Comparison of ENCODE assay signal across 8 cellular contexts in genomic region chr22:18000441-18001039, GRCh38. TPM values are rescaled to one million over a fixed set of nuclear protein-coding genes. Genes with fewer than 3 reads are reported as not detected.
DNase-seq lines count a peak whose midpoint lies in the region; ATAC-seq and TF ChIP-seq lines count a peak whose summit lies in the region.

No MANE protein-coding gene starts in this region.

- H3K4me3 ChIP-seq in GM23338 (peak overlapping the region; percentile 84), testis (peak overlapping the region; percentile 71 to 90)

- H3K4me1 Mint-ChIP-seq in GM23338 (peaks cover 10% of the 10 kb centered on the region), T-cell (peaks cover 39 to 63% (median 45%) of the 10 kb centered on the region in 3 donors), chondrocyte (ENCODE audit: low read depth) (peaks cover 38% of the 10 kb centered on the region)

- H2AFZ ChIP-seq in GM23338, result peak overlapping the region; percentile 66; the same call in 1 of the 2 replicates

- TF ChIP-seq CTCF in GM23338 (conservative IDR thresholded peaks at IDR 0.05; ENCODE audit: low read depth in 2 of 2) (no peak), chondrocyte (IDR thresholded peaks at IDR 0.05) (no peak), testis (IDR thresholded peaks at IDR 0.05) (no peak)

- peaks cover 8% of the 10 kb centered on the region; the same call in 1 of the 3 replicates for H3K9me3 Mint-ChIP-seq in GM23338
- no peaks in the 10 kb centered on the region for H3K9me3 Mint-ChIP-seq in T-cell
- H3K9me3 Mint-ChIP-seq in chondrocyte (ENCODE audit: low read depth), result no peaks in the 10 kb centered on the region

- intact Hi-C loops in testis (cut with DNase I; ENCODE audit: low total_unique reads), result no loop called here

- no peaks in the 10 kb centered on the region for H3K36me3 ChIP-seq in GM23338 (ENCODE audit: insufficient read depth)
- no peaks in the 10 kb centered on the region for H3K36me3 ChIP-seq in testis (ENCODE audit: low read depth, missing control alignments)

- TF ChIP-seq POLR2A in testis (IDR thresholded peaks at IDR 0.05), result no peak

- POLR2A ChIA-PET in T-cell (lab: Charles Lee), result no interaction called here

- H3K9me3 ChIP-seq in testis, result no peaks in the 10 kb centered on the region

- DNase-seq in GM23338 (ENCODE audit: low spot score) (peak; percentile 72), T-cell (peak in 19 of 34 experiments; percentile 4 to 37 (median 18)), chondrocyte (ENCODE audit: low spot score) (no peak), lung microvascular endothelial cell (ENCODE audit: low read depth in 2 of 2) (peak; percentile 37 to 45), testis (peak; percentile 36), NCI-H510A treated with DMSO at 0.1 percent for 48 hours (lab: John Stamatoyannopoulos, UW) (no peak), LoVo (ENCODE audit: low spot score) (no peak)
- DNase-seq in activated CD4-positive, CD25-positive, alpha-beta regulatory T cell (lab: John Stamatoyannopoulos, UW), result no peak

- H3K9me2 ChIP-seq in GM23338 (ENCODE audit: insufficient read depth), result no peaks in the 10 kb centered on the region; the same call in 1 of the 2 replicates

- H3K36me3 Mint-ChIP-seq in GM23338 (ENCODE audit: low read depth) (no peaks in the 10 kb centered on the region; the same call in 2 of the 3 replicates), T-cell (no peaks in the 10 kb centered on the region), chondrocyte (ENCODE audit: low read depth) (no peaks in the 10 kb centered on the region)

- H3K79me2 ChIP-seq in GM23338 (replicated peaks; ENCODE audit: insufficient read depth), result peaks cover 48% of the 10 kb centered on the region

- H3K27me3 Mint-ChIP-seq in GM23338 (ENCODE audit: insufficient read depth, low read depth, poor library complexity) (peaks cover 14% of the 10 kb centered on the region), T-cell (peaks cover 0 to 3% of the 10 kb centered on the region in 2 donors), chondrocyte (ENCODE audit: low read depth) (no peaks in the 10 kb centered on the region)

- CTCF ChIA-PET in T-cell (lab: Charles Lee), result interaction anchor here in 1 of 2 donors (1.1 to 1.4 kb wide), 2 partner anchors 75 to 172 kb away, joined by 3 to 4 read pairs; no protein-coding TSS in a partner anchor

- H3K27ac ChIP-seq in GM23338 (ENCODE audit: low read depth) (no peak overlapping the region), testis (peak overlapping the region; percentile 95 to 97)

- H3K27ac Mint-ChIP-seq in GM23338, result no peak overlapping the region
- peak overlapping the region; percentile 77 to 84 for H3K27ac Mint-ChIP-seq in T-cell
- no peak overlapping the region for H3K27ac Mint-ChIP-seq in chondrocyte (ENCODE audit: unreplicated experiment)

- 0 out of 2 replicates have a peak, but pooled peaks cover 4% of the 10 kb centered on the region for H3K27me3 ChIP-seq in GM23338 (ENCODE audit: insufficient read depth)
- H3K27me3 ChIP-seq in testis, result no peaks in the 10 kb centered on the region

- H4K20me1 ChIP-seq in GM23338 (replicated peaks; ENCODE audit: insufficient read depth), result peaks cover 16% of the 10 kb centered on the region; the same call in 1 of the 2 replicates

- H3K4me1 ChIP-seq in GM23338 (ENCODE audit: insufficient read depth) (peaks cover 10% of the 10 kb centered on the region), testis (peaks cover under 1% of the 10 kb centered on the region)

- 1 to 2% methylated on average over 11 to 44 of the region's 52 CpGs for WGBS in testis, 2 donors

- no peaks in the 10 kb centered on the region for H3F3A ChIP-seq in GM23338 (replicated peaks; ENCODE audit: low read depth)

- peak overlapping the region; percentile 97 for H3K4me2 ChIP-seq in GM23338

- peak; percentile 38 for ATAC-seq in GM23338
- peak in 3 of 4 experiments; percentile 6 to 19 (median 11) for ATAC-seq in T-cell (replicated peaks in 1 of 4)

- H3K4me3 Mint-ChIP-seq in GM23338, result peak overlapping the region; percentile 70
- peak overlapping the region; percentile 70 to 81 (median 74) for H3K4me3 Mint-ChIP-seq in T-cell
- peak overlapping the region; percentile 66 for H3K4me3 Mint-ChIP-seq in chondrocyte (ENCODE audit: unreplicated experiment)

TF ChIP-seq in GM23338, 12 proteins besides CTCF, POLR2A, EP300 and RAD21:
- no peak for TF ChIP-seq EZH2phosphoT487 (IDR thresholded peaks at IDR 0.05; ENCODE audit: unreplicated experiment)
- TF ChIP-seq, protein P1, sequence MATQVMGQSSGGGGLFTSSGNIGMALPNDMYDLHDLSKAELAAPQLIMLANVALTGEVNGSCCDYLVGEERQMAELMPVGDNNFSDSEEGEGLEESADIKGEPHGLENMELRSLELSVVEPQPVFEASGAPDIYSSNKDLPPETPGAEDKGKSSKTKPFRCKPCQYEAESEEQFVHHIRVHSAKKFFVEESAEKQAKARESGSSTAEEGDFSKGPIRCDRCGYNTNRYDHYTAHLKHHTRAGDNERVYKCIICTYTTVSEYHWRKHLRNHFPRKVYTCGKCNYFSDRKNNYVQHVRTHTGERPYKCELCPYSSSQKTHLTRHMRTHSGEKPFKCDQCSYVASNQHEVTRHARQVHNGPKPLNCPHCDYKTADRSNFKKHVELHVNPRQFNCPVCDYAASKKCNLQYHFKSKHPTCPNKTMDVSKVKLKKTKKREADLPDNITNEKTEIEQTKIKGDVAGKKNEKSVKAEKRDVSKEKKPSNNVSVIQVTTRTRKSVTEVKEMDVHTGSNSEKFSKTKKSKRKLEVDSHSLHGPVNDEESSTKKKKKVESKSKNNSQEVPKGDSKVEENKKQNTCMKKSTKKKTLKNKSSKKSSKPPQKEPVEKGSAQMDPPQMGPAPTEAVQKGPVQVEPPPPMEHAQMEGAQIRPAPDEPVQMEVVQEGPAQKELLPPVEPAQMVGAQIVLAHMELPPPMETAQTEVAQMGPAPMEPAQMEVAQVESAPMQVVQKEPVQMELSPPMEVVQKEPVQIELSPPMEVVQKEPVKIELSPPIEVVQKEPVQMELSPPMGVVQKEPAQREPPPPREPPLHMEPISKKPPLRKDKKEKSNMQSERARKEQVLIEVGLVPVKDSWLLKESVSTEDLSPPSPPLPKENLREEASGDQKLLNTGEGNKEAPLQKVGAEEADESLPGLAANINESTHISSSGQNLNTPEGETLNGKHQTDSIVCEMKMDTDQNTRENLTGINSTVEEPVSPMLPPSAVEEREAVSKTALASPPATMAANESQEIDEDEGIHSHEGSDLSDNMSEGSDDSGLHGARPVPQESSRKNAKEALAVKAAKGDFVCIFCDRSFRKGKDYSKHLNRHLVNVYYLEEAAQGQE (IDR thresholded peaks at IDR 0.05; ENCODE audit: unreplicated experiment), result no peak
- TF ChIP-seq JUNB (IDR thresholded peaks at IDR 0.05; ENCODE audit: unreplicated experiment), result no peak

RNA-seq across cellular contexts. Expression of gene MICAL3, which starts 23.8 kb away (rescaled TPM):
- total RNA-seq in GM23338 (2014; rRNA removed; shearing (Covaris generic)), result 28.8 and 33.9 TPM in 2 replicates
- 10.1 and 11.4 TPM in 2 replicates for polyA plus RNA-seq in GM23338 (2016; fragmentation: Nextera tagmentation; extraction: Ambion mirVana)
- total RNA-seq in T-cell, result 10 to 100 TPM; 19.1 to 37.5 (median 22.3) TPM
- total RNA-seq in chondrocyte, result 49.6 to 74.4 TPM (median 68.2 TPM) in 3 replicates
- 13.9 and 29.0 TPM in 2 replicates for total RNA-seq in lung microvascular endothelial cell
- 100 to 1,000 TPM; 103 to 106 TPM for total RNA-seq in testis
- 104 TPM for polyA plus RNA-seq in testis (ENCODE audit: insufficient read depth, low read depth, low replicate concordance)

Comparison
In these comparisons a context has a peak if more than half of its experiments do, and no peak if none do; other contexts are left out.
1. DNase-seq: peak in GM23338 (single experiment), T-cell (19 of 34), lung microvascular endothelial cell (2 of 2) and testis (single experiment); none in chondrocyte (single experiment), NCI-H510A treated with DMSO at 0.1 percent for 48 hours (single experiment), LoVo (single experiment) and activated CD4-positive, CD25-positive, alpha-beta regulatory T cell (0 of 4).
2. H3K27ac Mint-ChIP-seq: peak in T-cell (2 of 2); none in GM23338 (single experiment) and chondrocyte (single experiment).
3. Peak in every context shown above with its lines, with median percentiles within 50 percentile points of each other: H3K4me3 Mint-ChIP-seq.